Comparison of ENCODE assay signal across 11 cellular contexts in the genomic region with DNA sequence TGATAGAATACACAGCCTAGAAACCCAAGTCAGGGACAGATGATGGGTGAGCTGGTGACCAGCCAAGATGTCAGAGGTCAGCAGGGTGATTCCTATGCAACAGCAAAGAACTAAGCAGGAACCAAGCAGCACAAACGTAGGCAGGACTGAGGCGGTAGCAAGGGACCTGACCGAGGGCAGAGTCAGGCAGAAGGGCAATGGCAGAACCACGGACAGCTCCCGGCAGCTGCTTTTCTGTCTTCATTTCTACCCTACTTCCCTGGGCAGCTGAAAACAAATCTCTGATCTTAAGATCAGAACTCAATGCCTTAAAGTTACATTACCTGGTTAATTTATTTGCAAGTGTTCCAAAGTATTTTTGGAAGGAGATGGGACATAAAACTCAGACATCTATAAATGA.
A peak's percentile ranks its signal among the peaks of the same experiment; 100 is the strongest.
DNase-seq lines count a peak whose midpoint lies in the region; ATAC-seq, FAIRE-seq and TF ChIP-seq lines count a peak whose summit lies in the region.
"Had no signal": no experiment of that assay in that cellular context is flagged by ENCODE, and none has a peak within 500 bp of the region (broad histone marks: within the 10 kb centered on the region; RNA-seq: fewer than 3 reads in every experiment).

No MANE protein-coding gene starts in this region.

- no peak overlapping the region for H3K27ac ChIP-seq in DND-41 (ENCODE audit: low read length)

- no peaks in the 10 kb centered on the region for H4K20me1 ChIP-seq in DND-41 (ENCODE audit: insufficient read depth, low read length)

- no peaks in the 10 kb centered on the region for H3K4me1 ChIP-seq in DND-41 (ENCODE audit: insufficient read depth, low read length)

- no peaks in the 10 kb centered on the region for H3K4me1 Mint-ChIP-seq in activated naive CD8-positive, alpha-beta T cell treated with anti-CD3 and anti-CD28 coated beads, Interleukin-2, amount 50 U/mL, for 24 hours

- peaks cover 4% of the 10 kb centered on the region for H3K36me3 Mint-ChIP-seq in activated naive CD8-positive, alpha-beta T cell treated with anti-CD3 and anti-CD28 coated beads, Interleukin-2, amount 50 U/mL, for 24 hours (ENCODE audit: low read depth)

- no peaks in the 10 kb centered on the region for H3K36me3 ChIP-seq in DND-41 (ENCODE audit: insufficient read depth, low read length)

- H3K4me3 Mint-ChIP-seq in activated naive CD8-positive, alpha-beta T cell treated with anti-CD3 and anti-CD28 coated beads, Interleukin-2, amount 50 U/mL, for 24 hours = no peak overlapping the region
- H3K4me3 Mint-ChIP-seq: natural killer cell treated with Interleukin-12 subunit alpha and Interleukin-12 subunit beta and Interleukin-15 and Interleukin-18, amount 100 ng/mL, for 72 hours had no signal

- TF ChIP-seq CTCF in DND-41 (IDR thresholded peaks at IDR 0.05; ENCODE audit: borderline replicate concordance, extremely low read depth, low read length, poor library complexity, severe bottlenecking) = no peak

- peaks cover 14% of the 10 kb centered on the region for H3K9me3 Mint-ChIP-seq in activated naive CD8-positive, alpha-beta T cell treated with anti-CD3 and anti-CD28 coated beads, Interleukin-2, amount 50 U/mL, for 24 hours
- H3K9me3 Mint-ChIP-seq: natural killer cell treated with Interleukin-12 subunit alpha and Interleukin-12 subunit beta and Interleukin-15 and Interleukin-18, amount 100 ng/mL, for 72 hours had no signal

- H3K9me3 ChIP-seq in DND-41 (ENCODE audit: insufficient read depth, low read length, severe bottlenecking) = no peaks in the 10 kb centered on the region

- H3K27me3 Mint-ChIP-seq in activated naive CD8-positive, alpha-beta T cell treated with anti-CD3 and anti-CD28 coated beads, Interleukin-2, amount 50 U/mL, for 24 hours = no peaks in the 10 kb centered on the region

- TF ChIP-seq EP300 in Ishikawa (IDR thresholded peaks at IDR 0.05; ENCODE audit: borderline replicate concordance) = no peak

- no peak overlapping the region for H3K27ac Mint-ChIP-seq in activated naive CD8-positive, alpha-beta T cell treated with anti-CD3 and anti-CD28 coated beads, Interleukin-2, amount 50 U/mL, for 24 hours
- H3K27ac Mint-ChIP-seq: natural killer cell treated with Interleukin-12 subunit alpha and Interleukin-12 subunit beta and Interleukin-15 and Interleukin-18, amount 100 ng/mL, for 72 hours had no signal

- DNase-seq in DND-41 (peak; percentile 54), kidney glomerular epithelial cell (lab: John Stamatoyannopoulos, UW) (peak; percentile 27), NCI-H345 treated with DMSO at 0.1 percent for 48 hours (lab: John Stamatoyannopoulos, UW; ENCODE audit: unreplicated experiment) (no peak), NCI-H146 treated with DMSO at 0.1 percent for 48 hours (lab: John Stamatoyannopoulos, UW; ENCODE audit: unreplicated experiment) (no peak), RCC 7860 (ENCODE audit: low spot score) (no peak)
- peak; percentile 15 for DNase-seq in activated naive CD8-positive, alpha-beta T cell treated with anti-CD3 and anti-CD28 coated beads, Interleukin-2, amount 50 U/mL, for 24 hours
- DNase-seq: activated CD4-positive, CD25-positive, alpha-beta regulatory T cell; NCI-H187 had no signal

- FAIRE-seq in RCC 7860 (lab: Jason Lieb, UNC) = no peak

- no peaks in the 10 kb centered on the region for H3K79me2 ChIP-seq in DND-41 (ENCODE audit: insufficient read depth, low read length)

- TF ChIP-seq RAD21 in Ishikawa (IDR thresholded peaks at IDR 0.05; ENCODE audit: low read depth) = peak; percentile 25; the same call in 1 of the 2 replicates

- no peak overlapping the region for H3K4me2 ChIP-seq in DND-41 (ENCODE audit: insufficient read depth, low read length)

- no peak overlapping the region for H3K9ac ChIP-seq in DND-41 (ENCODE audit: low read depth, low read length)

- ATAC-seq in DND-41 (ENCODE audit: insufficient read depth, low read depth) = peak; percentile 85
- no peak for ATAC-seq in activated naive CD8-positive, alpha-beta T cell treated with anti-CD3 and anti-CD28 coated beads, Interleukin-2, amount 50 U/mL, for 24 hours
- ATAC-seq in HG03571 (IDR thresholded peaks at IDR 0.05; ENCODE audit: unreplicated experiment) = no peak
- ATAC-seq: natural killer cell treated with Interleukin-12 subunit alpha and Interleukin-12 subunit beta and Interleukin-15 and Interleukin-18, amount 100 ng/mL, for 72 hours had no signal

- H3K4me3 ChIP-seq in DND-41 (ENCODE audit: low read depth in 1 of 2, low read length in 2 of 2) = no peak overlapping the region

- H2AFZ ChIP-seq in DND-41 (ENCODE audit: low read depth, low read length) = no peak overlapping the region

- no peaks in the 10 kb centered on the region for H3K27me3 ChIP-seq in DND-41 (ENCODE audit: insufficient read depth, low read length, poor library complexity)

TF ChIP-seq in Ishikawa, 13 proteins besides CTCF, POLR2A, EP300 and RAD21:
- TF ChIP-seq, protein P1, sequence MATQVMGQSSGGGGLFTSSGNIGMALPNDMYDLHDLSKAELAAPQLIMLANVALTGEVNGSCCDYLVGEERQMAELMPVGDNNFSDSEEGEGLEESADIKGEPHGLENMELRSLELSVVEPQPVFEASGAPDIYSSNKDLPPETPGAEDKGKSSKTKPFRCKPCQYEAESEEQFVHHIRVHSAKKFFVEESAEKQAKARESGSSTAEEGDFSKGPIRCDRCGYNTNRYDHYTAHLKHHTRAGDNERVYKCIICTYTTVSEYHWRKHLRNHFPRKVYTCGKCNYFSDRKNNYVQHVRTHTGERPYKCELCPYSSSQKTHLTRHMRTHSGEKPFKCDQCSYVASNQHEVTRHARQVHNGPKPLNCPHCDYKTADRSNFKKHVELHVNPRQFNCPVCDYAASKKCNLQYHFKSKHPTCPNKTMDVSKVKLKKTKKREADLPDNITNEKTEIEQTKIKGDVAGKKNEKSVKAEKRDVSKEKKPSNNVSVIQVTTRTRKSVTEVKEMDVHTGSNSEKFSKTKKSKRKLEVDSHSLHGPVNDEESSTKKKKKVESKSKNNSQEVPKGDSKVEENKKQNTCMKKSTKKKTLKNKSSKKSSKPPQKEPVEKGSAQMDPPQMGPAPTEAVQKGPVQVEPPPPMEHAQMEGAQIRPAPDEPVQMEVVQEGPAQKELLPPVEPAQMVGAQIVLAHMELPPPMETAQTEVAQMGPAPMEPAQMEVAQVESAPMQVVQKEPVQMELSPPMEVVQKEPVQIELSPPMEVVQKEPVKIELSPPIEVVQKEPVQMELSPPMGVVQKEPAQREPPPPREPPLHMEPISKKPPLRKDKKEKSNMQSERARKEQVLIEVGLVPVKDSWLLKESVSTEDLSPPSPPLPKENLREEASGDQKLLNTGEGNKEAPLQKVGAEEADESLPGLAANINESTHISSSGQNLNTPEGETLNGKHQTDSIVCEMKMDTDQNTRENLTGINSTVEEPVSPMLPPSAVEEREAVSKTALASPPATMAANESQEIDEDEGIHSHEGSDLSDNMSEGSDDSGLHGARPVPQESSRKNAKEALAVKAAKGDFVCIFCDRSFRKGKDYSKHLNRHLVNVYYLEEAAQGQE (IDR thresholded peaks at IDR 0.05; ENCODE audit: low read depth) = peak; percentile 95
- TF ChIP-seq CREB1 (IDR thresholded peaks at IDR 0.05; ENCODE audit: low read depth) = no peak
- no peak for TF ChIP-seq TCF12 (IDR thresholded peaks at IDR 0.05; ENCODE audit: low read depth)

Comparison
In these comparisons a context has a peak if more than half of its experiments do, and no peak if none do; other contexts are left out.
1. DNase-seq: peak in DND-41 (single experiment), activated naive CD8-positive, alpha-beta T cell treated with anti-CD3 and anti-CD28 coated beads, Interleukin-2, amount 50 U/mL, for 24 hours (single experiment) and kidney glomerular epithelial cell (single experiment); none in NCI-H345 treated with DMSO at 0.1 percent for 48 hours (single experiment), NCI-H146 treated with DMSO at 0.1 percent for 48 hours (single experiment) and RCC 7860 (single experiment).